Comparison of ENCODE assay signal across 14 cellular contexts in the genomic region with DNA sequence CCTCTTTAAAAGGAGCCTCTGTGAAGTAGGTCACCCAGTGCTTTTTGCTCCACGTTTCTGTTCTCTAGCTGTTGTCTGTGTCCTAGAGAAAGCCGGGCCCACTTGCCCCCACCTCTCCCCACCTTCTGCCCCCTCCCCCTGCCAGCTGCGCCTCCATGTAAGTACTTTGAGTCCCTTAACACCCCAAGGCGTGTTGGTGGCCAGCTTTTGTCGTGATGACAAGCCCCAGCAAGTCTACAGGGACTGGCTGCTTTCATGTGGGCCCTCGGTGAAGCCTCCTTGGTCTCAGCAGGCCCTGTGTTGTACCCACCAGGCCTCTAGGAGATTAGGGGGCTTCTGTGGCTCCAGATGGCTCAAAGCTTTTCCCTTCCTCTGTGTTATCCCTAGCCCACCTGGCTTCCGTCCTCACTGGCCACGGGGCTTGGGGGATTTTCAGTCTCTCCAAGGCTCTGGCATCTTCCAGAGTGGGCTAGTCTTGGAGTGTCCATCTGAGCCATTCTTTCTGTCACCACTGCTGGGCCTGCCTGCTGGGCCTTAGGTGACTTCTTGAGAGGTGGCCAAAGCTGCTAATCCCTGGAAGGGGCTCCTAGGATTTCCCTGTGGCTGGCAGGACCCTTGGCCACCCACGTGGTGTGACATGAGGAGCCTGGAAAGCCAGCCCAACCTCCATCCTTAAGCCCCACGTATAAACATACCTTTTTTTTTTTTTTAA. TPM values are rescaled to one million over a fixed set of nuclear protein-coding genes. Genes with fewer than 3 reads are reported as not detected.
DNase-seq lines count a peak whose midpoint lies in the region; ATAC-seq and TF ChIP-seq lines count a peak whose summit lies in the region.
"Had no signal": no experiment of that assay in that cellular context is flagged by ENCODE, and none has a peak within 500 bp of the region (broad histone marks: within the 10 kb centered on the region; RNA-seq: fewer than 3 reads in every experiment).

No MANE protein-coding gene starts in this region.

- no peak for ATAC-seq in GM21825 (IDR thresholded peaks at IDR 0.05; ENCODE audit: unreplicated experiment)

- H3K27me3 Mint-ChIP-seq in neural progenitor cell (ENCODE audit: insufficient read depth, low read depth), result peaks cover 7% of the 10 kb centered on the region
- H3K27me3 Mint-ChIP-seq in activated T-helper 1 cell treated with anti-CD3 and anti-CD28 coated beads, Interleukin-12 subunit alpha, Interleukin-12 subunit beta, Interleukin-2, Interleukin-4 antibody, amounts not matched to agents 30 ng/mL and 10 ng/mL and 1 ng/mL, durations not matched to agents 14 hours and 24 hours and 36 hours (ENCODE audit: insufficient read depth), result peaks cover 1% of the 10 kb centered on the region
- H3K27me3 Mint-ChIP-seq: activated naive CD8-positive, alpha-beta T cell; CD4-positive, alpha-beta memory T cell had no signal

- no peaks in the 10 kb centered on the region for H3K9me3 Mint-ChIP-seq in neural progenitor cell
- H3K9me3 Mint-ChIP-seq in activated T-helper 1 cell treated with anti-CD3 and anti-CD28 coated beads, Interleukin-12 subunit alpha, Interleukin-12 subunit beta, Interleukin-2, Interleukin-4 antibody, amounts not matched to agents 30 ng/mL and 10 ng/mL and 1 ng/mL, durations not matched to agents 14 hours and 24 hours and 36 hours, result no peaks in the 10 kb centered on the region
- H3K9me3 Mint-ChIP-seq: CD4-positive, alpha-beta memory T cell had no signal

- peaks cover 29% of the 10 kb centered on the region for H3F3A ChIP-seq in neural progenitor cell (ENCODE audit: low read depth)

- DNase-seq in SJCRH30 (peak; percentile 88), epithelial cell of prostate (ENCODE audit: low read depth, low spot score) (no peak), neural progenitor cell (ENCODE audit: low spot score) (no peak), testis (no peak), NCI-H69 (lab: John Stamatoyannopoulos, UW) (no peak), NCI-H1092 treated with DMSO at 0.1 percent for 48 hours (lab: John Stamatoyannopoulos, UW) (no peak)
- DNase-seq in activated T-helper 1 cell treated with anti-CD3 and anti-CD28 coated beads, Interleukin-12 subunit alpha, Interleukin-12 subunit beta, Interleukin-2, Interleukin-4 antibody, amounts not matched to agents 30 ng/mL and 10 ng/mL and 1 ng/mL, durations not matched to agents 14 hours and 24 hours and 36 hours (ENCODE audit: low spot score), result no peak
- DNase-seq: CD4-positive, alpha-beta memory T cell; NCI-H510A; nucleus accumbens; SIG-M5; stimulated activated CD4-positive, alpha-beta T cell treated with anti-CD3 and anti-CD28 coated beads, Interleukin-4, amount 100 ng/mL, for 4 hours had no signal

- H3K4me3 Mint-ChIP-seq in neural progenitor cell, result no peak overlapping the region
- H3K4me3 Mint-ChIP-seq in activated T-helper 1 cell treated with anti-CD3 and anti-CD28 coated beads, Interleukin-12 subunit alpha, Interleukin-12 subunit beta, Interleukin-2, Interleukin-4 antibody, amounts not matched to agents 30 ng/mL and 10 ng/mL and 1 ng/mL, durations not matched to agents 14 hours and 24 hours and 36 hours, result no peak overlapping the region
- H3K4me3 Mint-ChIP-seq: activated naive CD8-positive, alpha-beta T cell; CD4-positive, alpha-beta memory T cell had no signal

- TF ChIP-seq POLR2A in testis (IDR thresholded peaks at IDR 0.05), result no peak

- no peak overlapping the region for H2AFZ ChIP-seq in neural progenitor cell (replicated peaks)

- H3K36me3 Mint-ChIP-seq in neural progenitor cell, result peaks cover 3% of the 10 kb centered on the region
- H3K36me3 Mint-ChIP-seq in activated T-helper 1 cell treated with anti-CD3 and anti-CD28 coated beads, Interleukin-12 subunit alpha, Interleukin-12 subunit beta, Interleukin-2, Interleukin-4 antibody, amounts not matched to agents 30 ng/mL and 10 ng/mL and 1 ng/mL, durations not matched to agents 14 hours and 24 hours and 36 hours (ENCODE audit: low read depth), result no peaks in the 10 kb centered on the region
- H3K36me3 Mint-ChIP-seq: activated naive CD8-positive, alpha-beta T cell; CD4-positive, alpha-beta memory T cell had no signal

- H3K79me2 ChIP-seq in neural progenitor cell (ENCODE audit: low read depth), result peaks cover 99% of the 10 kb centered on the region

- no peaks in the 10 kb centered on the region for H3K27me3 ChIP-seq in SJCRH30
- no peaks in the 10 kb centered on the region for H3K27me3 ChIP-seq in neural progenitor cell
- no peaks in the 10 kb centered on the region for H3K27me3 ChIP-seq in testis

- peak overlapping the region; percentile 19 for H3K4me2 ChIP-seq in neural progenitor cell

- TF ChIP-seq CTCF in neural progenitor cell (IDR thresholded peaks at IDR 0.05) (no peak), testis (IDR thresholded peaks at IDR 0.05) (no peak)

- H3K4me1 Mint-ChIP-seq in neural progenitor cell, result peaks cover 54% of the 10 kb centered on the region
- no peaks in the 10 kb centered on the region for H3K4me1 Mint-ChIP-seq in activated T-helper 1 cell treated with anti-CD3 and anti-CD28 coated beads, Interleukin-12 subunit alpha, Interleukin-12 subunit beta, Interleukin-2, Interleukin-4 antibody, amounts not matched to agents 30 ng/mL and 10 ng/mL and 1 ng/mL, durations not matched to agents 14 hours and 24 hours and 36 hours (ENCODE audit: low read depth)
- H3K4me1 Mint-ChIP-seq: CD4-positive, alpha-beta memory T cell had no signal

- H3K36me3 ChIP-seq in SJCRH30, result no peaks in the 10 kb centered on the region
- no peaks in the 10 kb centered on the region for H3K36me3 ChIP-seq in neural progenitor cell
- H3K36me3 ChIP-seq in testis (ENCODE audit: low read depth, missing control alignments), result no peaks in the 10 kb centered on the region

- H3K27ac ChIP-seq in SJCRH30, result peak overlapping the region; percentile 24; the same call in 1 of the 2 replicates
- peak overlapping the region; percentile 72 for H3K27ac ChIP-seq in epithelial cell of prostate
- H3K27ac ChIP-seq in neural progenitor cell, result peak overlapping the region; percentile 56
- H3K27ac ChIP-seq in testis, result peak overlapping the region; percentile 50 to 77

- 47 to 54% methylated on average over 10 of the region's 10 CpGs for WGBS in testis, 2 donors

- H3K4me3 ChIP-seq in SJCRH30 (no peak overlapping the region), neural progenitor cell (no peak overlapping the region), testis (no peak overlapping the region)

- peaks cover 64% of the 10 kb centered on the region for H3K4me1 ChIP-seq in SJCRH30
- H3K4me1 ChIP-seq in neural progenitor cell, result peaks cover 58% of the 10 kb centered on the region
- peaks cover 97% of the 10 kb centered on the region for H3K4me1 ChIP-seq in testis

- intact Hi-C loops in testis (cut with DNase I; ENCODE audit: low total_unique reads), result no loop called here
- intact Hi-C loops in activated T-helper 1 cell treated with anti-CD3 and anti-CD28 coated beads, Interleukin-12 subunit alpha, Interleukin-12 subunit beta, Interleukin-2, Interleukin-4 antibody, amounts not matched to agents 30 ng/mL and 10 ng/mL and 1 ng/mL, durations not matched to agents 14 hours and 24 hours and 36 hours (cut with micrococcal nuclease), result no loop called here

- H3K27ac Mint-ChIP-seq in neural progenitor cell, result no peak overlapping the region
- no peak overlapping the region for H3K27ac Mint-ChIP-seq in activated T-helper 1 cell treated with anti-CD3 and anti-CD28 coated beads, Interleukin-12 subunit alpha, Interleukin-12 subunit beta, Interleukin-2, Interleukin-4 antibody, amounts not matched to agents 30 ng/mL and 10 ng/mL and 1 ng/mL, durations not matched to agents 14 hours and 24 hours and 36 hours
- H3K27ac Mint-ChIP-seq: activated naive CD8-positive, alpha-beta T cell; CD4-positive, alpha-beta memory T cell had no signal

- H3K9me3 ChIP-seq in SJCRH30 (replicated peaks) (no peaks in the 10 kb centered on the region), neural progenitor cell (ENCODE audit: low read depth) (no peaks in the 10 kb centered on the region), testis (no peaks in the 10 kb centered on the region)

- H3K9ac ChIP-seq in neural progenitor cell, result no peak overlapping the region

- H4K20me1 ChIP-seq in neural progenitor cell (ENCODE audit: low read depth), result peaks cover 67% of the 10 kb centered on the region

RNA-seq across cellular contexts. Expression of a gene that starts 1.2 kb away (rescaled TPM):
- total RNA-seq in SJCRH30 (2014; rRNA removed; shearing (Covaris generic)), result 30.0 and 31.4 TPM in 2 replicates
- total RNA-seq in neural progenitor cell (ENCODE audit: low replicate concordance) (22.9 and 45.6 TPM in 2 replicates), testis (100 to 1,000 TPM; 167 to 174 TPM)
- polyA plus RNA-seq in testis (ENCODE audit: insufficient read depth, low read depth, low replicate concordance), result 55.0 TPM
- 2.8 and 3.9 TPM in 2 replicates for total RNA-seq in activated T-helper 1 cell treated with anti-CD3 and anti-CD28 coated beads, Interleukin-12 subunit alpha, Interleukin-12 subunit beta, Interleukin-2, Interleukin-4 antibody, amounts not matched to agents 30 ng/mL and 10 ng/mL and 1 ng/mL, durations not matched to agents 14 hours and 24 hours and 36 hours

RNA-seq across cellular contexts. Expression of a gene that starts 57.2 kb away (rescaled TPM):
- total RNA-seq in SJCRH30 (2014; rRNA removed; shearing (Covaris generic)), result 3,118 and 3,506 TPM in 2 replicates
- total RNA-seq in neural progenitor cell (ENCODE audit: low replicate concordance) (3,204 and 3,639 TPM in 2 replicates), testis (1,000 to 10,000 TPM in 1 of 2 donors, 100 to 1,000 TPM in 1; 781 to 1,273 TPM)
- polyA plus RNA-seq in testis (ENCODE audit: insufficient read depth, low read depth, low replicate concordance), result 1,234 TPM
- total RNA-seq in activated T-helper 1 cell treated with anti-CD3 and anti-CD28 coated beads, Interleukin-12 subunit alpha, Interleukin-12 subunit beta, Interleukin-2, Interleukin-4 antibody, amounts not matched to agents 30 ng/mL and 10 ng/mL and 1 ng/mL, durations not matched to agents 14 hours and 24 hours and 36 hours, result 2,328 and 2,429 TPM in 2 replicates

Comparison
In these comparisons a context has a peak if more than half of its experiments do, and no peak if none do; other contexts are left out.
1. DNase-seq: peak in SJCRH30 (2 of 2); none in epithelial cell of prostate (single experiment), neural progenitor cell (single experiment), testis (single experiment), NCI-H69 (single experiment), NCI-H1092 treated with DMSO at 0.1 percent for 48 hours (single experiment) and activated T-helper 1 cell treated with anti-CD3 and anti-CD28 coated beads, Interleukin-12 subunit alpha, Interleukin-12 subunit beta, Interleukin-2, Interleukin-4 antibody, amounts not matched to agents 30 ng/mL and 10 ng/mL and 1 ng/mL, durations not matched to agents 14 hours and 24 hours and 36 hours (single experiment).
2. Peak in every context shown above with its lines, with median percentiles within 50 percentile points of each other: H3K27ac ChIP-seq.